Comparison of ENCODE assay signal across 1 cellular context in the genomic region with DNA sequence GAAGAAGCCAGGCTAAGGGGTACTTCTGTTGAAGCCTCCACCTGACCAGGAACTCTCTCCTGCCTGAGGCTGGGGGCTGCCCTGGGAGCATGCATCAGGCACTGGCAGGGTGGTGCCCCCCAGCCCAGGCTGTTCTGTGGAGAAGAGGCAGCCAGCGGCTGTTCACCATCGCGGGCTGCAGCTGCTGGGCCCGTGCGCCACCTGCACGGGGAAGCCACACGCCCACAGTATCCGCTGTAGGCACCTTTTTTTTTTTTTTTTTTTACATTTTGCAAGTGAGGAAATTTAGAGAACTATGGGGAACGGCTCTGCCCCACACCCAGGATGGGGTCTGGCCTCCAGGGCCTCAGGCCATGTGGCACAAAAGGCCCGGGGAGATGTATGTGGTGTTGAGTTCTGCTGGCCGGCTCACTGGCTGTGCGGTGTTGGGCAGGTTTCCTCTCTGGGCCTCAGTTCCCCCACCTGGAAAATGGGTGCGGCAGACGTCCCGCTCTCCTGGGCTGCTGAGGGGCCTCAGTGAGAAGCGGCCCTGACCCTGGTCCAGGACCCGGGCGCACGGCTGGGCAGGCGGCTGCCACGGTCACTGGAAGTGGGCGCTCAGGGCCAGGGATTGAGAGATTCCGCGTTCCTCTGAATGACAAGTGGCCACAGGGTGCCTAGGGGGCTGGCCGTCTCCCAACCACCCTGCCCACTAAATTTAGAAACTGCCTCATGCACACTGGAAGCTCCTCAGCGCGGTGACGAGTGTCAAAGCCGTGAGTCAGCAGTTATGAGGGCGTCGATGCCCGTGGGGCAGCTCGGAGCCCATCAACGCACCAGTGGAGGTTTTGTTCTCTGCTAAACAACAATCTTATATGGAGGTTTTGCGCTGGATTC.
TF ChIP-seq lines count a peak whose summit lies in the region.

No MANE protein-coding gene starts in this region.

TF ChIP-seq in H1, 55 proteins besides CTCF, POLR2A, EP300 and RAD21:
- TF ChIP-seq EGR1 (IDR thresholded peaks at IDR 0.05; ENCODE audit: borderline replicate concordance, low read depth, low read length): no peak
- TF ChIP-seq KDM1A (IDR thresholded peaks at IDR 0.05; ENCODE audit: borderline replicate concordance, low read length): peak; percentile 45; the same call in 1 of the 2 replicates
